In genomic region chr5:176878463-176878862, GRCh38 we compare ENCODE assay signal across 20 cellular contexts. TPM values are rescaled to one million over a fixed set of nuclear protein-coding genes. Genes with fewer than 3 reads are reported as not detected.
"Had no signal": no experiment of that assay in that cellular context is flagged by ENCODE, and none has a peak within 500 bp of the region (broad histone marks: within the 10 kb centered on the region; RNA-seq: fewer than 3 reads in every experiment).

No MANE protein-coding gene starts in this region.

- H3K36me3 ChIP-seq: MG63, Peyer's patch had no signal

- DNase-seq: KBM-7, MG63, NCI-H1092 treated with DMSO at 0.1 percent for 48 hours, NCI-H1436, NCI-H187, NCI-H2029, NCI-H2081 treated with DMSO at 0.1 percent for 48 hours, NCI-H2171, NCI-H226, NCI-H446, NCI-H524 treated with DMSO at 0.1 percent for 48 hours, NCI-H774, Peyer's patch, SK-N-SH, SW 1271, T-cell had no signal

- H3K4me1 ChIP-seq: Peyer's patch had no signal

- H3K27ac ChIP-seq: PC-9, Peyer's patch had no signal

- H3K27me3 ChIP-seq: Peyer's patch had no signal

- H3K36me3 Mint-ChIP-seq: T-cell had no signal

- H3K27ac Mint-ChIP-seq: T-cell had no signal

- ATAC-seq: T-cell had no signal

- H3K4me3 Mint-ChIP-seq: T-cell had no signal

- H3K9me3 ChIP-seq: MG63, Peyer's patch, SK-N-SH had no signal

- H3K9ac ChIP-seq: SK-N-SH had no signal

- H3K4me3 ChIP-seq: MG63, PC-9, Peyer's patch had no signal

- H2AFZ ChIP-seq: PC-9 had no signal

- H3K9me3 Mint-ChIP-seq: T-cell had no signal

- H3K4me2 ChIP-seq: PC-9, SK-N-SH had no signal

RNA-seq across cellular contexts. Expression of gene HK3, which starts 20.7 kb away (rescaled TPM):
- total RNA-seq: HT-29, PC-9, RPMI7951, SK-MEL-5 had no signal
